In genomic region chr3:47294392-47294791, GRCh38 we compare ENCODE assay signal across 1 cellular context.
A peak's percentile ranks its signal among the peaks of the same experiment; 100 is the strongest.
TF ChIP-seq lines count a peak whose summit lies in the region.

No MANE protein-coding gene starts in this region.

TF ChIP-seq in K562, 482 proteins besides CTCF, POLR2A, EP300 and RAD21:
- TF ChIP-seq, protein P1, sequence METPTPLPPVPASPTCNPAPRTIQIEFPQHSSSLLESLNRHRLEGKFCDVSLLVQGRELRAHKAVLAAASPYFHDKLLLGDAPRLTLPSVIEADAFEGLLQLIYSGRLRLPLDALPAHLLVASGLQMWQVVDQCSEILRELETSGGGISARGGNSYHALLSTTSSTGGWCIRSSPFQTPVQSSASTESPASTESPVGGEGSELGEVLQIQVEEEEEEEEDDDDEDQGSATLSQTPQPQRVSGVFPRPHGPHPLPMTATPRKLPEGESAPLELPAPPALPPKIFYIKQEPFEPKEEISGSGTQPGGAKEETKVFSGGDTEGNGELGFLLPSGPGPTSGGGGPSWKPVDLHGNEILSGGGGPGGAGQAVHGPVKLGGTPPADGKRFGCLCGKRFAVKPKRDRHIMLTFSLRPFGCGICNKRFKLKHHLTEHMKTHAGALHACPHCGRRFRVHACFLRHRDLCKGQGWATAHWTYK (CRISPR knock-in tag; IDR thresholded peaks at IDR 0.05) = no peak
- TF ChIP-seq ZNF785 (CRISPR knock-in tag; IDR thresholded peaks at IDR 0.05) (no peak), ESRRA (IDR thresholded peaks at IDR 0.05; ENCODE audit: borderline replicate concordance, low read depth) (peak; percentile 36; the same call in 1 of the 2 replicates), ZNF24 (IDR thresholded peaks at IDR 0.05) (peak; percentile 57; the same call in 1 of the 2 replicates), ZNF232 (CRISPR knock-in tag; IDR thresholded peaks at IDR 0.05) (no peak), L3MBTL2 (IDR thresholded peaks at IDR 0.05) (peak; percentile 12; the same call in 1 of the 2 replicates), MYC (IDR thresholded peaks at IDR 0.05; ENCODE audit: low read depth, low read length) (peak; percentile 62; the same call in 1 of the 2 replicates), MYC (CRISPR knock-in tag; IDR thresholded peaks at IDR 0.05; ENCODE audit: borderline replicate concordance, low read depth) (no peak)
- TF ChIP-seq, protein P2, sequence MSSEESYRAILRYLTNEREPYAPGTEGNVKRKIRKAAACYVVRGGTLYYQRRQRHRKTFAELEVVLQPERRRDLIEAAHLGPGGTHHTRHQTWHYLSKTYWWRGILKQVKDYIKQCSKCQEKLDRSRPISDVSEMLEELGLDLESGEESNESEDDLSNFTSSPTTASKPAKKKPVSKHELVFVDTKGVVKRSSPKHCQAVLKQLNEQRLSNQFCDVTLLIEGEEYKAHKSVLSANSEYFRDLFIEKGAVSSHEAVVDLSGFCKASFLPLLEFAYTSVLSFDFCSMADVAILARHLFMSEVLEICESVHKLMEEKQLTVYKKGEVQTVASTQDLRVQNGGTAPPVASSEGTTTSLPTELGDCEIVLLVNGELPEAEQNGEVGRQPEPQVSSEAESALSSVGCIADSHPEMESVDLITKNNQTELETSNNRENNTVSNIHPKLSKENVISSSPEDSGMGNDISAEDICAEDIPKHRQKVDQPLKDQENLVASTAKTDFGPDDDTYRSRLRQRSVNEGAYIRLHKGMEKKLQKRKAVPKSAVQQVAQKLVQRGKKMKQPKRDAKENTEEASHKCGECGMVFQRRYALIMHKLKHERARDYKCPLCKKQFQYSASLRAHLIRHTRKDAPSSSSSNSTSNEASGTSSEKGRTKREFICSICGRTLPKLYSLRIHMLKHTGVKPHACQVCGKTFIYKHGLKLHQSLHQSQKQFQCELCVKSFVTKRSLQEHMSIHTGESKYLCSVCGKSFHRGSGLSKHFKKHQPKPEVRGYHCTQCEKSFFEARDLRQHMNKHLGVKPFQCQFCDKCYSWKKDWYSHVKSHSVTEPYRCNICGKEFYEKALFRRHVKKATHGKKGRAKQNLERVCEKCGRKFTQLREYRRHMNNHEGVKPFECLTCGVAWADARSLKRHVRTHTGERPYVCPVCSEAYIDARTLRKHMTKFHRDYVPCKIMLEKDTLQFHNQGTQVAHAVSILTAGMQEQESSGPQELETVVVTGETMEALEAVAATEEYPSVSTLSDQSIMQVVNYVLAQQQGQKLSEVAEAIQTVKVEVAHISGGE (CRISPR knock-in tag; IDR thresholded peaks at IDR 0.05) = peak in 1 of 3 experiments; percentile 62; a peak in 1 of 6 replicates
